ENCODE assay signal across 8 cellular contexts in genomic region chr3:17840651-17841050, GRCh38.
"Had no signal": no experiment of that assay in that cellular context is flagged by ENCODE, and none has a peak within 500 bp of the region (broad histone marks: within the 10 kb centered on the region; RNA-seq: fewer than 3 reads in every experiment).

No MANE protein-coding gene starts in this region.

- H3K36me3 ChIP-seq: gastrocnemius medialis, heart left ventricle, lower lobe of right lung, ovary had no signal

- H3K27me3 Mint-ChIP-seq: activated naive CD8-positive, alpha-beta T cell treated with anti-CD3 and anti-CD28 coated beads, Interleukin-2, amount 50 U/mL, for 24 hours had no signal

- H3K27me3 ChIP-seq: ovary had no signal

- H3K4me1 Mint-ChIP-seq: activated naive CD8-positive, alpha-beta T cell treated with anti-CD3 and anti-CD28 coated beads, Interleukin-2, amount 50 U/mL, for 24 hours; activated T-helper 17 cell treated with anti-CD3 and anti-CD28 coated beads, Interleukin-2, amount 50 U/mL, for 72 hours; immature natural killer cell had no signal

- H3K9me3 ChIP-seq: gastrocnemius medialis, heart left ventricle, lower lobe of right lung, ovary had no signal

- H3K27ac Mint-ChIP-seq: activated naive CD8-positive, alpha-beta T cell treated with anti-CD3 and anti-CD28 coated beads, Interleukin-2, amount 50 U/mL, for 24 hours; activated T-helper 17 cell treated with anti-CD3 and anti-CD28 coated beads, Interleukin-2, amount 50 U/mL, for 72 hours; immature natural killer cell had no signal

- H3K9me3 Mint-ChIP-seq: activated naive CD8-positive, alpha-beta T cell treated with anti-CD3 and anti-CD28 coated beads, Interleukin-2, amount 50 U/mL, for 24 hours; activated T-helper 17 cell treated with anti-CD3 and anti-CD28 coated beads, Interleukin-2, amount 50 U/mL, for 72 hours; immature natural killer cell; neural crest cell had no signal

- H3K4me3 Mint-ChIP-seq: activated naive CD8-positive, alpha-beta T cell treated with anti-CD3 and anti-CD28 coated beads, Interleukin-2, amount 50 U/mL, for 24 hours; activated T-helper 17 cell treated with anti-CD3 and anti-CD28 coated beads, Interleukin-2, amount 50 U/mL, for 72 hours; immature natural killer cell; neural crest cell had no signal

- H3K36me3 Mint-ChIP-seq: immature natural killer cell had no signal

- H3K4me3 ChIP-seq: gastrocnemius medialis, heart left ventricle, lower lobe of right lung, ovary had no signal

- H3K27ac ChIP-seq: gastrocnemius medialis, heart left ventricle, lower lobe of right lung, ovary had no signal
